In genomic region chr22:16600644-16601436, GRCh38 we compare ENCODE assay signal across 10 cellular contexts. TPM values are rescaled to one million over a fixed set of nuclear protein-coding genes. Genes with fewer than 3 reads are reported as not detected.
DNase-seq lines count a peak whose midpoint lies in the region; ATAC-seq, FAIRE-seq and TF ChIP-seq lines count a peak whose summit lies in the region.
"Not testable (repeated sequence)": the region's sequence is repeated elsewhere in the genome, so short reads cannot be mapped to it uniquely, and the experiment has no call there.
"Had no signal": no experiment of that assay in that cellular context is flagged by ENCODE, and none has a peak within 500 bp of the region (broad histone marks: within the 10 kb centered on the region; RNA-seq: fewer than 3 reads in every experiment).

No MANE protein-coding gene starts in this region.

- H3K36me3 Mint-ChIP-seq in activated CD8-positive, alpha-beta memory T cell treated with anti-CD3 and anti-CD28 coated beads, Interleukin-2, amount 10 ng/mL, durations not matched to agents 7 days and 5 days, result not testable (repeated sequence)

- TSS peak; percentile 89 for BruUV-seq in K562 (replicated peaks; lab: Mats Ljungman, UMichigan)

- peak; percentile 84 for TF ChIP-seq POLR2A in K562 (conservative IDR thresholded peaks at IDR 0.05)

- peaks cover 41% of the 10 kb centered on the region for H3K79me2 ChIP-seq in K562 (ENCODE audit: control insufficient read depth, insufficient read depth, low read length)

- H3K27ac ChIP-seq in K562 (ENCODE audit: extremely low read depth, low read depth, low read length), result peak overlapping the region; percentile 89
- peak overlapping the region; percentile 21 for H3K27ac ChIP-seq in substantia nigra (ENCODE audit: low read depth, low read length, poor library complexity, severe bottlenecking)

- POLR2A ChIA-PET in K562 (lab: Yijun Ruan, JAX), result interaction anchor here (1.0 to 4.6 kb wide), 2 partner anchors 9 to 12 kb away, joined by 3 to 14 read pairs; no protein-coding TSS in a partner anchor

- peak overlapping the region; percentile 67 for H3K4me2 ChIP-seq in K562 (ENCODE audit: insufficient read depth, low read length)

- H3K9ac ChIP-seq in K562 (ENCODE audit: insufficient read depth in 1 of 2, low read depth in 2 of 2, low read length in 2 of 2), result peak overlapping the region; percentile 78 to 91

- not testable (repeated sequence) for H3K9me1 ChIP-seq in K562 (ENCODE audit: control insufficient read depth, insufficient read depth, low read length)

- H4K20me1 ChIP-seq in K562 (replicated peaks; ENCODE audit: control insufficient read depth, insufficient read depth, low read length), result not testable (repeated sequence)

- ATAC-seq in activated CD8-positive, alpha-beta memory T cell treated with anti-CD3 and anti-CD28 coated beads, Interleukin-2, amount 10 ng/mL, durations not matched to agents 7 days and 5 days, result not testable (repeated sequence)
- ATAC-seq in K562, result peak; percentile 75

- peak overlapping the region; percentile 79 for H2AFZ ChIP-seq in K562 (ENCODE audit: low read depth, low read length)

- intact Hi-C loops in K562 (cut with micrococcal nuclease), result not testable (repeated sequence)

- peaks cover 29% of the 10 kb centered on the region for H3K27me3 Mint-ChIP-seq in activated CD8-positive, alpha-beta memory T cell treated with anti-CD3 and anti-CD28 coated beads, Interleukin-2, amount 10 ng/mL, durations not matched to agents 7 days and 5 days

- peak overlapping the region; percentile 73 for H3K4me3 ChIP-seq in K562
- peak overlapping the region; percentile 39 for H3K4me3 ChIP-seq in retinal pigment epithelial cell (ENCODE audit: low read length)

- peak; percentile 41 to 42; a peak in 3 of 4 replicates for TF ChIP-seq RAD21 in K562 (CRISPR knock-in tag; conservative IDR thresholded peaks at IDR 0.05 in 1 of 2, IDR thresholded peaks at IDR 0.05 in 1 of 2)

- CTCF ChIA-PET in activated CD8-positive, alpha-beta memory T cell treated with anti-CD3 and anti-CD28 coated beads, Interleukin-2, amount 10 ng/mL, durations not matched to agents 7 days and 5 days (lab: Charles Lee); K562 (lab: Yijun Ruan, JAX; ENCODE audit: low intra/inter-chr PET ratio): not testable (repeated sequence)

- in situ Hi-C loops in K562 (cut with MboI), result not testable (repeated sequence)

- H3K9me3 Mint-ChIP-seq in activated CD8-positive, alpha-beta memory T cell treated with anti-CD3 and anti-CD28 coated beads, Interleukin-2, amount 10 ng/mL, durations not matched to agents 7 days and 5 days (ENCODE audit: low read depth), result not testable (repeated sequence)

- peak; percentile 82 for TF ChIP-seq EP300 in K562 (IDR thresholded peaks at IDR 0.05; ENCODE audit: low read length)

- H3K4me1 Mint-ChIP-seq in activated CD8-positive, alpha-beta memory T cell treated with anti-CD3 and anti-CD28 coated beads, Interleukin-2, amount 10 ng/mL, durations not matched to agents 7 days and 5 days, result not testable (repeated sequence)

- H3K9me3 ChIP-seq in K562 (replicated peaks; ENCODE audit: control insufficient read depth, insufficient read depth, low read depth, low read length), result not testable (repeated sequence)

- H3K36me3 ChIP-seq in K562 (ENCODE audit: control insufficient read depth, insufficient read depth, low read length), result not testable (repeated sequence)

- H3K27ac Mint-ChIP-seq in activated CD8-positive, alpha-beta memory T cell treated with anti-CD3 and anti-CD28 coated beads, Interleukin-2, amount 10 ng/mL, durations not matched to agents 7 days and 5 days, result peak overlapping the region; percentile 60

- H3K4me3 Mint-ChIP-seq in activated CD8-positive, alpha-beta memory T cell treated with anti-CD3 and anti-CD28 coated beads, Interleukin-2, amount 10 ng/mL, durations not matched to agents 7 days and 5 days, result not testable (repeated sequence)

- peaks cover 22% of the 10 kb centered on the region in 2 experiments; a peak in 4 of 5 replicates for H3K4me1 ChIP-seq in K562 (replicated peaks in 1 of 2; ENCODE audit: control insufficient read depth in 2 of 2, insufficient read depth in 2 of 2, low read length in 2 of 2)

- DNase-seq in Ammon's horn (ENCODE audit: low spot score), result peak; percentile 74
- peak; percentile 43 to 87 for DNase-seq in NCI-H526 (lab: John Stamatoyannopoulos, UW)
- DNase-seq in activated CD8-positive, alpha-beta memory T cell treated with anti-CD3 and anti-CD28 coated beads, Interleukin-2, amount 10 ng/mL, durations not matched to agents 7 days and 5 days, result not testable (repeated sequence)
- DNase-seq in K562 (ENCODE audit: extremely low read depth in 1 of 4, low spot score in 3 of 4), result peak; percentile 100
- DNase-seq in frontal cortex (ENCODE audit: low spot score in 2 of 2), result peak; percentile 66 to 90
- DNase-seq in medulla oblongata (ENCODE audit: extremely low spot score), result peak; percentile 74
- peak; percentile 33 for DNase-seq in retinal pigment epithelial cell (ENCODE audit: low read depth)
- DNase-seq in substantia nigra (lab: John Stamatoyannopoulos, UW), result peak; percentile 24 to 87 (median 70)

- not testable (repeated sequence) for H3K27me3 ChIP-seq in K562 (ENCODE audit: control insufficient read depth in 2 of 2, insufficient read depth in 2 of 2, low read length in 2 of 2)

- WGBS in K562 (ENCODE audit: insufficient coverage, low coverage, missing lambda C conversion rate), result 9% methylated on average over 60 of the region's 71 CpGs

- TF ChIP-seq CTCF in K562 (IDR thresholded peaks at IDR 0.05 in 2 of 3, conservative IDR thresholded peaks at IDR 0.05 in 1 of 3; ENCODE audit: insufficient read depth in 2 of 3, low read depth in 1 of 3, low read length in 3 of 3), result peak in 1 of 3 experiments; percentile 19; a peak in 1 of 6 replicates
- TF ChIP-seq CTCF in retinal pigment epithelial cell (conservative IDR thresholded peaks at IDR 0.05; ENCODE audit: low read depth, low read length), result not testable (repeated sequence)

- not testable (repeated sequence) for FAIRE-seq in K562 (lab: Jason Lieb, UNC); frontal cortex (lab: Jason Lieb, UNC)

TF ChIP-seq in K562, 482 proteins besides CTCF, POLR2A, EP300 and RAD21 (continues in another document):
- TF ChIP-seq ESRRA (IDR thresholded peaks at IDR 0.05; ENCODE audit: borderline replicate concordance, low read depth), result peak; percentile 81; the same call in 1 of the 2 replicates
- TF ChIP-seq ZNF23 (CRISPR knock-in tag; IDR thresholded peaks at IDR 0.05), result peak; percentile 31; the same call in 1 of the 2 replicates
- TF ChIP-seq ARNT (IDR thresholded peaks at IDR 0.05), result peak; percentile 4 to 70; a peak in 2 of 4 replicates
- peak; percentile 99 for TF ChIP-seq UBTF (IDR thresholded peaks at IDR 0.05; ENCODE audit: borderline replicate concordance in 1 of 2, low read depth in 2 of 2, low read length in 2 of 2)
- peak; percentile 77 for TF ChIP-seq RFX5 (IDR thresholded peaks at IDR 0.05; ENCODE audit: low read depth, low read length)
- TF ChIP-seq ZNF512 (tag; IDR thresholded peaks at IDR 0.05), result peak; percentile 71
- 0 out of 2 replicates have a peak, but pooled peaks have one; percentile 48 for TF ChIP-seq DPF2 (IDR thresholded peaks at IDR 0.05)
- TF ChIP-seq ZNF121 (CRISPR knock-in tag; conservative IDR thresholded peaks at IDR 0.05), result peak; percentile 61

RNA-seq across cellular contexts. Expression of gene CCT8L2, which starts 8.2 kb away (rescaled TPM):
- not detected for total RNA-seq in activated CD8-positive, alpha-beta memory T cell treated with anti-CD3 and anti-CD28 coated beads, Interleukin-2, amount 10 ng/mL, durations not matched to agents 7 days and 5 days
- total RNA-seq in K562 (2011; cell fraction: chromatin; rRNA removed; ENCODE audit: low replicate concordance), result not detected in 2 replicates
- not detected in 2 replicates for total RNA-seq in K562 (2011; cell fraction: nucleolus; rRNA removed)
- total RNA-seq in K562 (2011; cell fraction: nucleoplasm; rRNA removed), result not detected in 2 replicates
- not detected in 2 replicates for total RNA-seq in K562 (2014; rRNA removed)
- not detected in 2 replicates for total RNA-seq in K562 (2014; rRNA removed; fragmentation: Illumina TruSeq; extraction: Trizol)
- total RNA-seq in K562 (2015; rRNA removed; fragmentation: Illumina TruSeq; extraction: Trizol), result not detected in 2 replicates
- total RNA-seq in K562 (2021), result not detected in 2 replicates
- not detected in 2 replicates for polyA plus RNA-seq in K562 (2011; rRNA removed)
- polyA plus RNA-seq in K562 (2011; cell fraction: cytosol; rRNA removed), result not detected in 2 replicates
- not detected in 2 replicates for polyA plus RNA-seq in K562 (2011; cell fraction: nucleus; rRNA removed)
- 0.04 and 0.06 TPM in 2 replicates for polyA plus RNA-seq in K562 (2012)
- polyA plus RNA-seq in K562 (2014; fragmentation: Illumina TruSeq; extraction: Trizol), result not detected in 2 replicates
- polyA plus RNA-seq in K562 (2014; fragmentation: Nextera tagmentation; extraction: Ambion mirVana), result not detected
- polyA plus RNA-seq in K562 (2014; rRNA removed), result 0.13 TPM in 1 of 2 replicates, not detected in the other
- not detected in 2 replicates for polyA minus RNA-seq in K562 (2011; rRNA and poly(A)+ RNA removed)
- not detected in 2 replicates for polyA minus RNA-seq in K562 (2011; cell fraction: cytosol; rRNA and poly(A)+ RNA removed)
- not detected in 2 replicates for polyA minus RNA-seq in K562 (2011; cell fraction: nucleus; rRNA and poly(A)+ RNA removed)
- not detected for total RNA-seq in frontal cortex
- total RNA-seq: PC-9 had no signal
- polyA plus RNA-seq: esophagus had no signal
